ENCODE assay signal across 11 cellular contexts in the genomic region with DNA sequence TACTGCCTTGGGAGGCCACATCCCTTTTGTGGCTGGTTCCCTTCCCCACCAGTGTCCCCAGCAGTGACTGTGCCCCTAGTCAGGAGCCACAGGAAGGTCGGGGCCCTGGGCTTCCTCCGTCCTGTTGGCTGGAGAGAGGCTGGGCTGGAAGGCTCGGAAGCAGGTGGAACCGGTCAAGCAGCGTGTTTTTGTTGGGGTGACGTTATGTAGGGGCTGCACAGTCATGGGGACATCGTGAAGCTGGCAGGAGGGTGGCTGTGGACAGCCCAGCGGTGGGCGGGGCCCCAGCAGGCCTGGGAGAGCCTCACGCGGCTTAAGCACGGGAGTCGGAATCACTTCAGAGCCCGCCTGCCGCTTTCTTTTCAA. TPM values are rescaled to one million over a fixed set of nuclear protein-coding genes. Genes with fewer than 3 reads are reported as not detected.
DNase-seq lines count a peak whose midpoint lies in the region; ATAC-seq and TF ChIP-seq lines count a peak whose summit lies in the region.
"Had no signal": no experiment of that assay in that cellular context is flagged by ENCODE, and none has a peak within 500 bp of the region (broad histone marks: within the 10 kb centered on the region; RNA-seq: fewer than 3 reads in every experiment).

No MANE protein-coding gene starts in this region.

- no peak overlapping the region for H3K18ac ChIP-seq in trophoblast cell (ENCODE audit: low read length)

- H3K27ac Mint-ChIP-seq in WTC11, result peak overlapping the region; percentile 80; the same call in 1 of the 2 replicates
- H3K27ac Mint-ChIP-seq in activated T-helper 1 cell treated with anti-CD3 and anti-CD28 coated beads, Interleukin-12 subunit alpha, Interleukin-12 subunit beta, Interleukin-2, Interleukin-4 antibody, amounts not matched to agents 30 ng/mL and 10 ng/mL and 1 ng/mL, durations not matched to agents 14 hours and 24 hours and 36 hours, result no peak overlapping the region

- peaks cover 3% of the 10 kb centered on the region for H3K4me1 Mint-ChIP-seq in WTC11
- peaks cover 6% of the 10 kb centered on the region for H3K4me1 Mint-ChIP-seq in activated T-helper 1 cell treated with anti-CD3 and anti-CD28 coated beads, Interleukin-12 subunit alpha, Interleukin-12 subunit beta, Interleukin-2, Interleukin-4 antibody, amounts not matched to agents 30 ng/mL and 10 ng/mL and 1 ng/mL, durations not matched to agents 14 hours and 24 hours and 36 hours (ENCODE audit: low read depth)

- H2BK12ac ChIP-seq in trophoblast cell (ENCODE audit: low read length), result no peak overlapping the region

- H3K27me3 Mint-ChIP-seq in WTC11 (ENCODE audit: low read depth), result no peaks in the 10 kb centered on the region; the same call in 1 of the 2 replicates
- no peaks in the 10 kb centered on the region for H3K27me3 Mint-ChIP-seq in activated T-helper 1 cell treated with anti-CD3 and anti-CD28 coated beads, Interleukin-12 subunit alpha, Interleukin-12 subunit beta, Interleukin-2, Interleukin-4 antibody, amounts not matched to agents 30 ng/mL and 10 ng/mL and 1 ng/mL, durations not matched to agents 14 hours and 24 hours and 36 hours (ENCODE audit: insufficient read depth)

- no peak overlapping the region for H2AFZ ChIP-seq in trophoblast cell (ENCODE audit: insufficient read depth, low read length, poor library complexity)

- H3K4me1 ChIP-seq in A673 (ENCODE audit: insufficient read depth, low read length, poor library complexity, severe bottlenecking), result peaks cover 11% of the 10 kb centered on the region
- no peaks in the 10 kb centered on the region for H3K4me1 ChIP-seq in trophoblast cell (ENCODE audit: control insufficient read depth in 1 of 2, insufficient read depth in 2 of 2, low read length in 2 of 2)
- peaks cover 0 to 8% (median 2%) of the 10 kb centered on the region in 4 donors for H3K4me1 ChIP-seq in Peyer's patch

- H3K27me3 ChIP-seq in A673 (replicated peaks; ENCODE audit: insufficient read depth, low read depth, low read length, poor library complexity) (no peaks in the 10 kb centered on the region), trophoblast cell (ENCODE audit: insufficient read depth, low read length) (no peaks in the 10 kb centered on the region), Peyer's patch (no peaks in the 10 kb centered on the region)

- no peak overlapping the region for H2BK120ac ChIP-seq in trophoblast cell (ENCODE audit: insufficient read depth, low read length, poor library complexity)

- H2AK5ac ChIP-seq in trophoblast cell (ENCODE audit: low read length), result no peak overlapping the region

- CTCF ChIA-PET in A673 (lab: Charles Lee) (no interaction called here), WTC11 (lab: Charles Lee) (no interaction called here)

- no peak overlapping the region for H3K4me2 ChIP-seq in trophoblast cell (ENCODE audit: low read length)

- H3K9ac ChIP-seq in trophoblast cell (ENCODE audit: low read length), result no peak overlapping the region

- H4K91ac ChIP-seq in trophoblast cell (ENCODE audit: low read depth, low read length), result no peak overlapping the region

- WGBS in trophoblast cell (ENCODE audit: extremely low coverage, insufficient coverage, insufficient read length), result no CpG with 5 or more reads among the region's 15 CpGs

- H3K36me3 ChIP-seq in A673 (ENCODE audit: insufficient read depth, low read length, poor library complexity, severe bottlenecking) (peaks cover 91% of the 10 kb centered on the region), trophoblast cell (ENCODE audit: control insufficient read depth in 1 of 2, insufficient read depth in 2 of 2, low read length in 2 of 2) (peaks cover 87 to 90% of the 10 kb centered on the region in 2 experiments), Peyer's patch (peaks cover 0 to 43% (median 0%) of the 10 kb centered on the region in 3 donors)

- no peak overlapping the region for H3K23ac ChIP-seq in trophoblast cell (ENCODE audit: low read length)

- no peak for DNase-seq in A673 (ENCODE audit: low spot score)
- no peak for DNase-seq in WTC11 (ENCODE audit: low spot score)
- DNase-seq in Right ventricle myocardium superior, result peak; percentile 73
- peak; percentile 93 to 97 for DNase-seq in trophoblast cell
- DNase-seq in SHP77 (lab: John Stamatoyannopoulos, UW), result no peak
- no peak for DNase-seq in Peyer's patch
- DNase-seq in SKM-1 (lab: John Stamatoyannopoulos, UW; ENCODE audit: unreplicated experiment), result no peak
- no peak for DNase-seq in activated T-helper 1 cell treated with anti-CD3 and anti-CD28 coated beads, Interleukin-12 subunit alpha, Interleukin-12 subunit beta, Interleukin-2, Interleukin-4 antibody, amounts not matched to agents 30 ng/mL and 10 ng/mL and 1 ng/mL, durations not matched to agents 14 hours and 24 hours and 36 hours (ENCODE audit: low spot score)
- DNase-seq: DMS53; natural killer cell; stimulated activated CD4-positive, alpha-beta T cell treated with anti-CD3 and anti-CD28 coated beads, Interleukin-12 subunit alpha, Interleukin-12 subunit beta, amount 100 ng/mL, for 4 hours had no signal

- TF ChIP-seq CTCF in A673 (conservative IDR thresholded peaks at IDR 0.05; ENCODE audit: low read depth, low read length), result no peak
- TF ChIP-seq CTCF in WTC11 (IDR thresholded peaks at IDR 0.05), result no peak
- TF ChIP-seq CTCF in Peyer's patch (IDR thresholded peaks at IDR 0.05), result no peak

- no peak overlapping the region for H4K8ac ChIP-seq in trophoblast cell (ENCODE audit: low read depth, low read length)

- H3K9me3 ChIP-seq in A673 (ENCODE audit: low read depth, low read length, poor library complexity, severe bottlenecking) (no peaks in the 10 kb centered on the region), trophoblast cell (ENCODE audit: insufficient read depth, low read depth, low read length) (no peaks in the 10 kb centered on the region), Peyer's patch (no peaks in the 10 kb centered on the region)

- H3K36me3 Mint-ChIP-seq in WTC11, result peaks cover 40% of the 10 kb centered on the region
- peaks cover 19% of the 10 kb centered on the region for H3K36me3 Mint-ChIP-seq in activated T-helper 1 cell treated with anti-CD3 and anti-CD28 coated beads, Interleukin-12 subunit alpha, Interleukin-12 subunit beta, Interleukin-2, Interleukin-4 antibody, amounts not matched to agents 30 ng/mL and 10 ng/mL and 1 ng/mL, durations not matched to agents 14 hours and 24 hours and 36 hours (ENCODE audit: low read depth)
- H3K36me3 Mint-ChIP-seq: natural killer cell had no signal

- H3K27ac ChIP-seq in A673 (ENCODE audit: low read depth, low read length, poor library complexity, severe bottlenecking), result peak overlapping the region; percentile 67
- H3K27ac ChIP-seq in trophoblast cell (ENCODE audit: low read depth, low read length), result no peak overlapping the region
- H3K27ac ChIP-seq in Peyer's patch, result peak overlapping the region in 2 of 4 donors; percentile 48 to 59

- H3K79me1 ChIP-seq in trophoblast cell (ENCODE audit: low read length), result no peaks in the 10 kb centered on the region

- H3K4ac ChIP-seq in trophoblast cell (ENCODE audit: low read depth, low read length), result no peak overlapping the region

- H4K12ac ChIP-seq in trophoblast cell (ENCODE audit: low read depth, low read length), result no peak overlapping the region

- no peaks in the 10 kb centered on the region for H3K9me3 Mint-ChIP-seq in WTC11
- no peaks in the 10 kb centered on the region for H3K9me3 Mint-ChIP-seq in activated T-helper 1 cell treated with anti-CD3 and anti-CD28 coated beads, Interleukin-12 subunit alpha, Interleukin-12 subunit beta, Interleukin-2, Interleukin-4 antibody, amounts not matched to agents 30 ng/mL and 10 ng/mL and 1 ng/mL, durations not matched to agents 14 hours and 24 hours and 36 hours
- H3K9me3 Mint-ChIP-seq: natural killer cell had no signal

- ATAC-seq in WTC11 (no peak), Right ventricle myocardium superior (ENCODE audit: poor library complexity) (peak; percentile 14)
- ATAC-seq: natural killer cell had no signal

- no peaks in the 10 kb centered on the region for H3K79me2 ChIP-seq in trophoblast cell (ENCODE audit: control insufficient read depth, insufficient read depth, low read length, poor library complexity)

- no peak overlapping the region for H3K4me3 Mint-ChIP-seq in WTC11
- no peak overlapping the region for H3K4me3 Mint-ChIP-seq in activated T-helper 1 cell treated with anti-CD3 and anti-CD28 coated beads, Interleukin-12 subunit alpha, Interleukin-12 subunit beta, Interleukin-2, Interleukin-4 antibody, amounts not matched to agents 30 ng/mL and 10 ng/mL and 1 ng/mL, durations not matched to agents 14 hours and 24 hours and 36 hours
- H3K4me3 Mint-ChIP-seq: natural killer cell had no signal

- BruUV-seq in A673 (replicated peaks; lab: Mats Ljungman, UMichigan), result no TSS peak

- no peak overlapping the region for H2BK5ac ChIP-seq in trophoblast cell (ENCODE audit: low read depth, low read length, poor library complexity)

- intact Hi-C loops in A673 (cut with micrococcal nuclease; ENCODE audit: unreplicated experiment) (no loop called here), Right ventricle myocardium superior (cut with DNase I) (no loop called here)
- intact Hi-C loops in activated T-helper 1 cell treated with anti-CD3 and anti-CD28 coated beads, Interleukin-12 subunit alpha, Interleukin-12 subunit beta, Interleukin-2, Interleukin-4 antibody, amounts not matched to agents 30 ng/mL and 10 ng/mL and 1 ng/mL, durations not matched to agents 14 hours and 24 hours and 36 hours (cut with micrococcal nuclease), result no loop called here

- no peak overlapping the region for H3K4me3 ChIP-seq in A673 (ENCODE audit: low read depth, low read length, poor library complexity, severe bottlenecking)
- no peak overlapping the region for H3K4me3 ChIP-seq in trophoblast cell (ENCODE audit: low read depth, low read length)
- H3K4me3 ChIP-seq in Peyer's patch, result no peak overlapping the region

- no peak overlapping the region for H3K14ac ChIP-seq in trophoblast cell (ENCODE audit: low read length)

- POLR2A ChIA-PET in A673 (lab: Charles Lee; ENCODE audit: low non-redundant PET), result no interaction called here
- POLR2A ChIA-PET in WTC11 (lab: Charles Lee), result interaction anchor here (0.9 kb wide), 1 partner anchor 10 kb away, joined by 5 read pairs; a partner anchor contains a TSS

- TF ChIP-seq POLR2A in Peyer's patch (IDR thresholded peaks at IDR 0.05), result no peak

RNA-seq across cellular contexts. Expression of a gene that starts 10.1 kb away (rescaled TPM):
- total RNA-seq in A673 (2021) (82.1 and 91.8 TPM in 2 replicates), WTC11 (2021) (46.7 to 51.4 TPM (median 50.5 TPM) in 3 replicates), Right ventricle myocardium superior (2.6 TPM), Peyer's patch (10 to 100 TPM; 11.6 to 42.9 (median 16.2) TPM)
- polyA plus RNA-seq in trophoblast cell (2013), result 10.1 and 11.7 TPM in 2 replicates
- 67.1 and 69.5 TPM in 2 replicates for total RNA-seq in activated T-helper 1 cell treated with anti-CD3 and anti-CD28 coated beads, Interleukin-12 subunit alpha, Interleukin-12 subunit beta, Interleukin-2, Interleukin-4 antibody, amounts not matched to agents 30 ng/mL and 10 ng/mL and 1 ng/mL, durations not matched to agents 14 hours and 24 hours and 36 hours

RNA-seq across cellular contexts. Expression of a gene that starts 10.5 kb away (rescaled TPM):
- 35.7 and 38.6 TPM in 2 replicates for total RNA-seq in A673 (2021)
- 59.7 to 69.2 TPM (median 65.1 TPM) in 3 replicates for total RNA-seq in WTC11 (2021)
- 46.2 TPM for total RNA-seq in Right ventricle myocardium superior
- polyA plus RNA-seq in trophoblast cell (2013), result 49.1 and 50.0 TPM in 2 replicates
- total RNA-seq in Peyer's patch, result 10 to 100 TPM; 40.3 to 81.2 (median 59.0) TPM
- 21.5 and 24.7 TPM in 2 replicates for total RNA-seq in activated T-helper 1 cell treated with anti-CD3 and anti-CD28 coated beads, Interleukin-12 subunit alpha, Interleukin-12 subunit beta, Interleukin-2, Interleukin-4 antibody, amounts not matched to agents 30 ng/mL and 10 ng/mL and 1 ng/mL, durations not matched to agents 14 hours and 24 hours and 36 hours

Comparison
In these comparisons a context has a peak if more than half of its experiments do, and no peak if none do; other contexts are left out.
1. DNase-seq: peak in Right ventricle myocardium superior (single experiment) and trophoblast cell (2 of 2); none in A673 (single experiment), WTC11 (single experiment), SHP77 (0 of 2), Peyer's patch (0 of 3), SKM-1 (single experiment) and activated T-helper 1 cell treated with anti-CD3 and anti-CD28 coated beads, Interleukin-12 subunit alpha, Interleukin-12 subunit beta, Interleukin-2, Interleukin-4 antibody, amounts not matched to agents 30 ng/mL and 10 ng/mL and 1 ng/mL, durations not matched to agents 14 hours and 24 hours and 36 hours (single experiment).